In genomic region chr7:16710641-16711040, GRCh38 we compare ENCODE assay signal across 23 cellular contexts.
"Had no signal": no experiment of that assay in that cellular context is flagged by ENCODE, and none has a peak within 500 bp of the region (broad histone marks: within the 10 kb centered on the region; RNA-seq: fewer than 3 reads in every experiment).

No MANE protein-coding gene starts in this region.

- H3K27ac ChIP-seq: brain microvascular endothelial cell, coronary artery had no signal

- H3K27me3 ChIP-seq: brain microvascular endothelial cell had no signal

- DNase-seq: activated CD4-positive, alpha-beta memory T cell treated with anti-CD3 and anti-CD28 coated beads, Interleukin-2, amount 10 ng/mL, durations not matched to agents 7 days and 5 days; activated CD4-positive, alpha-beta T cell treated with anti-CD3 and anti-CD28 coated beads for 4 hours; activated CD4-positive, alpha-beta T cell treated with anti-CD3 and anti-CD28 coated beads, Interleukin-2, amount 10 ng/mL, durations not matched to agents 7 days and 5 days; activated CD4-positive, alpha-beta T cell treated with anti-CD3 and anti-CD28 coated beads, Interleukin-2, amount 50 U/mL, for 4 hours; activated CD4-positive, CD25-positive, alpha-beta regulatory T cell; activated CD4-positive, CD25-positive, alpha-beta regulatory T cell treated with anti-CD3 and anti-CD28 coated beads, Interleukin-2, amount 50 U/mL, for 72 hours; activated effector memory CD4-positive, alpha-beta T cell treated with Interleukin-2 at 50 U/mL for 16 hours; activated gamma-delta T cell treated with Interleukin-2 at 50 U/mL for 16 hours; activated naive CD4-positive, alpha-beta T cell treated with anti-CD3 and anti-CD28 coated beads, Interleukin-2, amount 50 U/mL, for 16 hours; activated naive CD4-positive, alpha-beta T cell treated with Interleukin-2 at 50 U/mL for 16 hours; activated T-cell treated with anti-CD3 and anti-CD28 coated beads, Interleukin-2, amount 50 U/mL, for 4 hours; amniotic stem cell; anterior cingulate cortex; brain microvascular endothelial cell; dermis blood vessel endothelial cell; effector CD4-positive, alpha-beta T cell; foreskin fibroblast; head of caudate nucleus; hippocampal formation; T-helper 2 cell had no signal

- H3K4me3 ChIP-seq: coronary artery had no signal

- FAIRE-seq: astrocyte, bronchial epithelial cell had no signal
